In genomic region chr10:60101821-60102220, GRCh38 we compare ENCODE assay signal across 18 cellular contexts.
A peak's percentile ranks its signal among the peaks of the same experiment; 100 is the strongest.
DNase-seq lines count a peak whose midpoint lies in the region; ATAC-seq and TF ChIP-seq lines count a peak whose summit lies in the region.
"Had no signal": no experiment of that assay in that cellular context is flagged by ENCODE, and none has a peak within 500 bp of the region (broad histone marks: within the 10 kb centered on the region; RNA-seq: fewer than 3 reads in every experiment).

No MANE protein-coding gene starts in this region.

- H3K36me3 Mint-ChIP-seq in GM23338 (ENCODE audit: low read depth), result peaks cover 15% of the 10 kb centered on the region; the same call in 2 of the 3 replicates
- H3K36me3 Mint-ChIP-seq: CD14-positive monocyte had no signal

- no peak for ATAC-seq in GM23338
- ATAC-seq: T-helper 17 cell had no signal

- peak overlapping the region; percentile 70; the same call in 1 of the 2 replicates for H3K27ac Mint-ChIP-seq in GM23338
- H3K27ac Mint-ChIP-seq: T-helper 17 cell had no signal

- no peak overlapping the region for H3K14ac ChIP-seq in trophoblast cell (ENCODE audit: low read length)

- H3K4me1 Mint-ChIP-seq in GM23338, result peaks cover 6% of the 10 kb centered on the region
- H3K4me1 Mint-ChIP-seq: CD14-positive monocyte had no signal

- TF ChIP-seq POLR2A in adrenal gland (IDR thresholded peaks at IDR 0.05), result no peak

- H3K4me3 ChIP-seq in GM23338 (no peak overlapping the region), epithelial cell of esophagus (ENCODE audit: low read length) (no peak overlapping the region), trophoblast cell (ENCODE audit: low read depth, low read length) (no peak overlapping the region), right atrium auricular region (no peak overlapping the region), adrenal gland (no peak overlapping the region)

- H3K4me1 ChIP-seq in GM23338 (ENCODE audit: insufficient read depth) (no peaks in the 10 kb centered on the region; the same call in 1 of the 2 replicates), trophoblast cell (ENCODE audit: control insufficient read depth in 1 of 2, insufficient read depth in 2 of 2, low read length in 2 of 2) (no peaks in the 10 kb centered on the region), right atrium auricular region (peaks cover 0 to 7% of the 10 kb centered on the region in 2 donors), adrenal gland (replicated peaks in 1 of 2) (no peaks in the 10 kb centered on the region)

- H3K79me2 ChIP-seq in GM23338 (replicated peaks; ENCODE audit: insufficient read depth), result no peaks in the 10 kb centered on the region
- no peaks in the 10 kb centered on the region for H3K79me2 ChIP-seq in trophoblast cell (ENCODE audit: control insufficient read depth, insufficient read depth, low read length, poor library complexity)

- intact Hi-C loops in adrenal gland (cut with DNase I), result loop anchor here in 1 of 2 donors (5.0 to 10.0 kb wide), 2 partner anchors 105 to 333 kb away; no protein-coding TSS in a partner anchor

- no peak overlapping the region for H4K8ac ChIP-seq in trophoblast cell (ENCODE audit: low read depth, low read length)

- H2AK5ac ChIP-seq in trophoblast cell (ENCODE audit: low read length), result no peak overlapping the region

- TF ChIP-seq CTCF in GM23338 (conservative IDR thresholded peaks at IDR 0.05; ENCODE audit: low read depth in 2 of 2) (peak in 1 of 2 experiments; percentile 24; a peak in 1 of 4 replicates), epithelial cell of esophagus (IDR thresholded peaks at IDR 0.05; ENCODE audit: insufficient read depth, low read depth, low read length, missing control alignments) (no peak), right atrium auricular region (IDR thresholded peaks at IDR 0.05) (no peak), adrenal gland (IDR thresholded peaks at IDR 0.05) (no peak)

- DNase-seq in GM23338 (ENCODE audit: low spot score) (peak; percentile 16), NCI-H69 (lab: John Stamatoyannopoulos, UW) (peak; percentile 4), epithelial cell of esophagus (ENCODE audit: low read depth) (peak; percentile 10), trophoblast cell (no peak), right atrium auricular region (ENCODE audit: low spot score) (no peak), adrenal gland (no peak), NCI-H1436 treated with DMSO at 0.1 percent for 48 hours (lab: John Stamatoyannopoulos, UW) (no peak)
- DNase-seq: GF-D8; Karpas-422; NCI-H146; NCI-H2029 treated with DMSO at 0.1 percent for 48 hours; NCI-H2171; NCI-H446; NCI-H526 treated with DMSO at 0.1 percent for 48 hours; NK-92 treated with Interleukin-12 subunit alpha and Interleukin-12 subunit beta, amount 100 ng/mL, for 24 hours; Right ventricle myocardium superior; T-helper 17 cell had no signal

- H2BK5ac ChIP-seq in trophoblast cell (ENCODE audit: low read depth, low read length, poor library complexity), result no peak overlapping the region

- no peak overlapping the region for H3K18ac ChIP-seq in trophoblast cell (ENCODE audit: low read length)

- no peak overlapping the region for H4K12ac ChIP-seq in trophoblast cell (ENCODE audit: low read depth, low read length)

- no peaks in the 10 kb centered on the region for H3K9me3 ChIP-seq in trophoblast cell (ENCODE audit: insufficient read depth, low read depth, low read length)
- H3K9me3 ChIP-seq in right atrium auricular region, result no peaks in the 10 kb centered on the region
- no peaks in the 10 kb centered on the region for H3K9me3 ChIP-seq in adrenal gland (replicated peaks in 1 of 3)

- no peak overlapping the region for H2BK120ac ChIP-seq in trophoblast cell (ENCODE audit: insufficient read depth, low read length, poor library complexity)

- H3K27ac ChIP-seq in GM23338 (ENCODE audit: low read depth) (peak overlapping the region; percentile 43; the same call in 1 of the 2 replicates), trophoblast cell (ENCODE audit: low read depth, low read length) (no peak overlapping the region), right atrium auricular region (no peak overlapping the region), adrenal gland (no peak overlapping the region)

- H3K4me2 ChIP-seq in GM23338 (no peak overlapping the region), trophoblast cell (ENCODE audit: low read length) (no peak overlapping the region)

- no peaks in the 10 kb centered on the region for H4K20me1 ChIP-seq in GM23338 (replicated peaks; ENCODE audit: insufficient read depth)

- no peak overlapping the region for H4K91ac ChIP-seq in trophoblast cell (ENCODE audit: low read depth, low read length)

- no peaks in the 10 kb centered on the region for H3K9me2 ChIP-seq in GM23338 (ENCODE audit: insufficient read depth)

- no peak overlapping the region for H2AFZ ChIP-seq in GM23338
- H2AFZ ChIP-seq in trophoblast cell (ENCODE audit: insufficient read depth, low read length, poor library complexity), result no peak overlapping the region

- no peak overlapping the region for H3K9ac ChIP-seq in trophoblast cell (ENCODE audit: low read length)

- H3K9me3 Mint-ChIP-seq in GM23338, result no peaks in the 10 kb centered on the region
- H3K9me3 Mint-ChIP-seq: CD14-positive monocyte had no signal

- H2BK12ac ChIP-seq in trophoblast cell (ENCODE audit: low read length), result peak overlapping the region; percentile 58

- H3K27me3 ChIP-seq in GM23338 (ENCODE audit: insufficient read depth), result no peaks in the 10 kb centered on the region
- no peaks in the 10 kb centered on the region for H3K27me3 ChIP-seq in trophoblast cell (ENCODE audit: insufficient read depth, low read length)
- H3K27me3 ChIP-seq in right atrium auricular region, result no peaks in the 10 kb centered on the region
- no peaks in the 10 kb centered on the region for H3K27me3 ChIP-seq in adrenal gland

- no peak overlapping the region for H3K4me3 Mint-ChIP-seq in GM23338
- H3K4me3 Mint-ChIP-seq: CD14-positive monocyte, T-helper 17 cell had no signal

- H3K79me1 ChIP-seq in trophoblast cell (ENCODE audit: low read length), result peaks cover 2% of the 10 kb centered on the region

- no peak overlapping the region for H3K23ac ChIP-seq in trophoblast cell (ENCODE audit: low read length)

- H3K4ac ChIP-seq in trophoblast cell (ENCODE audit: low read depth, low read length), result no peak overlapping the region

- no peaks in the 10 kb centered on the region for H3F3A ChIP-seq in GM23338 (replicated peaks; ENCODE audit: low read depth)

- no CpG with 5 or more reads among the region's 4 CpGs for WGBS in trophoblast cell (ENCODE audit: extremely low coverage, insufficient coverage, insufficient read length)
- 65 to 76% (median 68%) methylated on average over 4 of the region's 4 CpGs for WGBS in adrenal gland, 4 donors

- no peaks in the 10 kb centered on the region for H3K27me3 Mint-ChIP-seq in GM23338 (ENCODE audit: insufficient read depth, low read depth, poor library complexity)
- H3K27me3 Mint-ChIP-seq: T-helper 17 cell had no signal

- H3K36me3 ChIP-seq in GM23338 (ENCODE audit: insufficient read depth), result no peaks in the 10 kb centered on the region
- peaks cover 0 to 3% of the 10 kb centered on the region in 2 experiments for H3K36me3 ChIP-seq in trophoblast cell (ENCODE audit: control insufficient read depth in 1 of 2, insufficient read depth in 2 of 2, low read length in 2 of 2)
- peaks cover 12% of the 10 kb centered on the region for H3K36me3 ChIP-seq in right atrium auricular region
- no peaks in the 10 kb centered on the region for H3K36me3 ChIP-seq in adrenal gland (replicated peaks in 1 of 2)

TF ChIP-seq in GM23338, 12 proteins besides CTCF, POLR2A, EP300 and RAD21 (continues in another document):
- TF ChIP-seq NANOG (IDR thresholded peaks at IDR 0.05; ENCODE audit: borderline replicate concordance), result no peak

Comparison
In these comparisons a context has a peak if more than half of its experiments do, and no peak if none do; other contexts are left out.
1. DNase-seq: peak in GM23338 (single experiment), NCI-H69 (single experiment) and epithelial cell of esophagus (single experiment); none in trophoblast cell (0 of 2), right atrium auricular region (single experiment), adrenal gland (0 of 7) and NCI-H1436 treated with DMSO at 0.1 percent for 48 hours (single experiment).